ENCODE assay signal across 12 cellular contexts in genomic region chr6:3884007-3884745, GRCh38. TPM values are rescaled to one million over a fixed set of nuclear protein-coding genes. Genes with fewer than 3 reads are reported as not detected.
DNase-seq lines count a peak whose midpoint lies in the region; ATAC-seq and TF ChIP-seq lines count a peak whose summit lies in the region.
"Had no signal": no experiment of that assay in that cellular context is flagged by ENCODE, and none has a peak within 500 bp of the region (broad histone marks: within the 10 kb centered on the region; RNA-seq: fewer than 3 reads in every experiment).

No MANE protein-coding gene starts in this region.

- no peak overlapping the region for H3K4ac ChIP-seq in neuronal stem cell (ENCODE audit: low read length)

- peaks cover 16% of the 10 kb centered on the region for H3K4me1 Mint-ChIP-seq in Caco-2 (ENCODE audit: low read depth, unreplicated experiment)
- H3K4me1 Mint-ChIP-seq: activated CD8-positive, alpha-beta memory T cell treated with anti-CD3 and anti-CD28 coated beads, Interleukin-2, amount 10 ng/mL, durations not matched to agents 7 days and 5 days had no signal

- no peak overlapping the region for H3K23ac ChIP-seq in neuronal stem cell (ENCODE audit: low read depth, low read length, poor library complexity)

- H3K4me3 ChIP-seq in Caco-2 (ENCODE audit: low read depth, low read length) (no peak overlapping the region), fibroblast of mammary gland (ENCODE audit: control insufficient read depth, low read depth, low read length) (no peak overlapping the region), neuronal stem cell (ENCODE audit: low read length in 2 of 2) (peak overlapping the region in 1 of 2 donors; percentile 18), testis (no peak overlapping the region)
- H3K4me3 ChIP-seq: stomach had no signal

- peak overlapping the region; percentile 64 for H2AFZ ChIP-seq in neuronal stem cell (ENCODE audit: low read length)
- H2AFZ ChIP-seq: parathyroid adenoma had no signal

- H3K27ac Mint-ChIP-seq in Caco-2 (ENCODE audit: unreplicated experiment), result peak overlapping the region; percentile 64
- H3K27ac Mint-ChIP-seq: activated CD8-positive, alpha-beta memory T cell treated with anti-CD3 and anti-CD28 coated beads, Interleukin-2, amount 10 ng/mL, durations not matched to agents 7 days and 5 days had no signal

- no peak overlapping the region for H3K9ac ChIP-seq in neuronal stem cell (ENCODE audit: low read depth, low read length, poor library complexity)
- H3K9ac ChIP-seq: parathyroid adenoma had no signal

- H3K14ac ChIP-seq in neuronal stem cell (ENCODE audit: low read length), result no peak overlapping the region

- CTCF ChIA-PET in Caco-2 (lab: Charles Lee), result interaction anchor here (0.6 to 3.1 kb wide), 3 partner anchors 49 to 94 kb away, joined by 3 to 22 read pairs (median 8); no protein-coding TSS in a partner anchor

- no peaks in the 10 kb centered on the region for H3K27me3 Mint-ChIP-seq in Caco-2 (ENCODE audit: insufficient read depth, unreplicated experiment)

- H3K9me3 Mint-ChIP-seq in Caco-2 (ENCODE audit: unreplicated experiment), result no peaks in the 10 kb centered on the region

- no peak overlapping the region for H2AK5ac ChIP-seq in neuronal stem cell (ENCODE audit: low read depth, low read length)

- no peaks in the 10 kb centered on the region for H3K36me3 Mint-ChIP-seq in Caco-2 (ENCODE audit: insufficient read depth, unreplicated experiment)
- H3K36me3 Mint-ChIP-seq: activated CD8-positive, alpha-beta memory T cell treated with anti-CD3 and anti-CD28 coated beads, Interleukin-2, amount 10 ng/mL, durations not matched to agents 7 days and 5 days had no signal

- WGBS in neuronal stem cell (ENCODE audit: extremely low coverage in 2 of 2, insufficient read length in 2 of 2, insufficient replicate concordance in 1 of 2), 2 donors, result no CpG with 5 or more reads among the region's 6 CpGs
- 49 to 55% methylated on average over 6 of the region's 6 CpGs for WGBS in testis, 2 donors

- no peak overlapping the region for H4K8ac ChIP-seq in neuronal stem cell (ENCODE audit: low read depth, low read length)

- H3K36me3 ChIP-seq in Caco-2 (ENCODE audit: control insufficient read depth, insufficient read depth, low read length), result no peaks in the 10 kb centered on the region
- no peaks in the 10 kb centered on the region for H3K36me3 ChIP-seq in neuronal stem cell (replicated peaks in 1 of 2; ENCODE audit: control insufficient read depth in 2 of 2, insufficient read depth in 2 of 2, low read length in 2 of 2)
- H3K36me3 ChIP-seq in testis (ENCODE audit: low read depth, missing control alignments), result no peaks in the 10 kb centered on the region
- H3K36me3 ChIP-seq: stomach had no signal

- H3K27ac ChIP-seq in neuronal stem cell (replicated peaks; ENCODE audit: low read length), result peak overlapping the region; percentile 34
- H3K27ac ChIP-seq in testis, result no peak overlapping the region
- H3K27ac ChIP-seq: parathyroid adenoma had no signal

- TF ChIP-seq CTCF in Caco-2 (IDR thresholded peaks at IDR 0.05; ENCODE audit: insufficient read depth in 1 of 2, low read depth in 1 of 2, low read length in 1 of 2, severe bottlenecking in 1 of 2, unreplicated experiment in 1 of 2), result no peak
- no peak for TF ChIP-seq CTCF in fibroblast of mammary gland (conservative IDR thresholded peaks at IDR 0.05; ENCODE audit: control insufficient read depth, insufficient read depth, low read depth, low read length)
- TF ChIP-seq CTCF in testis (IDR thresholded peaks at IDR 0.05), result no peak

- no peaks in the 10 kb centered on the region for H3K79me1 ChIP-seq in neuronal stem cell (ENCODE audit: low read depth, low read length)

- H3K4me2 ChIP-seq in neuronal stem cell (ENCODE audit: insufficient read depth, low read length, poor library complexity, severe bottlenecking), result no peak overlapping the region

- peak; percentile 30 to 41 for DNase-seq in Caco-2
- DNase-seq in NCI-H69 (lab: John Stamatoyannopoulos, UW), result peak; percentile 57
- peak; percentile 74 for DNase-seq in fibroblast of mammary gland (ENCODE audit: low read depth)
- DNase-seq in neuronal stem cell (ENCODE audit: low spot score), result no peak
- no peak for DNase-seq in NCI-H526 treated with DMSO at 0.1 percent for 48 hours (lab: John Stamatoyannopoulos, UW)
- DNase-seq in DMS114 treated with DMSO at 0.1 percent for 48 hours (lab: John Stamatoyannopoulos, UW; ENCODE audit: unreplicated experiment), result no peak
- DNase-seq in testis, result no peak
- DNase-seq: activated CD8-positive, alpha-beta memory T cell treated with anti-CD3 and anti-CD28 coated beads, Interleukin-2, amount 10 ng/mL, durations not matched to agents 7 days and 5 days; DND-41; stomach had no signal

- H3K18ac ChIP-seq in neuronal stem cell (ENCODE audit: low read length), result peak overlapping the region; percentile 32

- H3K4me1 ChIP-seq in Caco-2 (peaks cover 16% of the 10 kb centered on the region), neuronal stem cell (ENCODE audit: control insufficient read depth in 2 of 2, insufficient read depth in 1 of 2, low read depth in 1 of 2, low read length in 2 of 2) (peaks cover 6 to 17% of the 10 kb centered on the region in 2 donors), testis (peaks cover 4% of the 10 kb centered on the region)
- H3K4me1 ChIP-seq: parathyroid adenoma had no signal

- H2BK12ac ChIP-seq in neuronal stem cell (ENCODE audit: low read length), result no peak overlapping the region

- no peak overlapping the region for H2BK120ac ChIP-seq in neuronal stem cell (ENCODE audit: low read depth, low read length)

- no peak for TF ChIP-seq POLR2A in testis (IDR thresholded peaks at IDR 0.05)

- intact Hi-C loops in Caco-2 (cut with micrococcal nuclease; ENCODE audit: unreplicated experiment) (no loop called here), testis (cut with DNase I; ENCODE audit: low total_unique reads) (no loop called here)

- H3K9me3 ChIP-seq in Caco-2 (peaks cover 4% of the 10 kb centered on the region; the same call in 1 of the 2 replicates), neuronal stem cell (replicated peaks in 1 of 2; ENCODE audit: control insufficient read depth in 2 of 2, insufficient read depth in 1 of 2, low read depth in 1 of 2, low read length in 2 of 2) (peaks cover 0 to 3% of the 10 kb centered on the region in 2 donors), testis (no peaks in the 10 kb centered on the region)
- H3K9me3 ChIP-seq: stomach had no signal

- ATAC-seq in GM18511 (IDR thresholded peaks at IDR 0.05; ENCODE audit: unreplicated experiment), result no peak
- ATAC-seq: activated CD8-positive, alpha-beta memory T cell treated with anti-CD3 and anti-CD28 coated beads, Interleukin-2, amount 10 ng/mL, durations not matched to agents 7 days and 5 days had no signal

- H3K4me3 Mint-ChIP-seq in Caco-2 (ENCODE audit: unreplicated experiment), result no peak overlapping the region
- H3K4me3 Mint-ChIP-seq: activated CD8-positive, alpha-beta memory T cell treated with anti-CD3 and anti-CD28 coated beads, Interleukin-2, amount 10 ng/mL, durations not matched to agents 7 days and 5 days had no signal

- no peak overlapping the region for H2BK15ac ChIP-seq in neuronal stem cell (ENCODE audit: low read length)

- BruUV-seq in Caco-2 (replicated peaks; lab: Mats Ljungman, UMichigan), result no TSS peak

- H3K27me3 ChIP-seq in Caco-2 (replicated peaks; ENCODE audit: control insufficient read depth, insufficient read depth, low read length) (no peaks in the 10 kb centered on the region), neuronal stem cell (ENCODE audit: control insufficient read depth in 3 of 3, insufficient read depth in 3 of 3, low read depth in 1 of 3, low read length in 3 of 3) (peaks cover 0 to 2% (median 0%) of the 10 kb centered on the region in 3 experiments), testis (no peaks in the 10 kb centered on the region)

- no peak overlapping the region for H2BK5ac ChIP-seq in neuronal stem cell (ENCODE audit: low read length)

- POLR2A ChIA-PET in Caco-2 (lab: Charles Lee), result no interaction called here

- no peak overlapping the region for H4K91ac ChIP-seq in neuronal stem cell (ENCODE audit: low read depth, low read length, poor library complexity)

RNA-seq across cellular contexts. Expression of gene FAM50B, which starts 35.0 kb away (rescaled TPM):
- total RNA-seq in Caco-2 (2022), result not detected in 2 replicates
- polyA plus RNA-seq in neuronal stem cell (2013, experiment 1 of 2), result 2.6 TPM
- polyA plus RNA-seq in neuronal stem cell (2013, experiment 2 of 2), result 2.1 TPM
- total RNA-seq in testis, result 10 to 100 TPM; 27.4 to 38.6 TPM
- polyA plus RNA-seq in testis (ENCODE audit: insufficient read depth, low read depth, low replicate concordance), result 24.5 TPM

Comparison
In these comparisons a context has a peak if more than half of its experiments do, and no peak if none do; other contexts are left out.
1. DNase-seq: peak in Caco-2 (2 of 2), NCI-H69 (single experiment) and fibroblast of mammary gland (single experiment); none in neuronal stem cell (single experiment), NCI-H526 treated with DMSO at 0.1 percent for 48 hours (single experiment), DMS114 treated with DMSO at 0.1 percent for 48 hours (single experiment) and testis (single experiment).
2. RNA of gene FAM50B, which starts 35.0 kb away (total RNA-seq): 27.4 to 38.6 TPM in testis; not detected in Caco-2; every median in the first group is over 10 times any median in the second.